Comparison of ENCODE assay signal across 9 cellular contexts in the genomic region with DNA sequence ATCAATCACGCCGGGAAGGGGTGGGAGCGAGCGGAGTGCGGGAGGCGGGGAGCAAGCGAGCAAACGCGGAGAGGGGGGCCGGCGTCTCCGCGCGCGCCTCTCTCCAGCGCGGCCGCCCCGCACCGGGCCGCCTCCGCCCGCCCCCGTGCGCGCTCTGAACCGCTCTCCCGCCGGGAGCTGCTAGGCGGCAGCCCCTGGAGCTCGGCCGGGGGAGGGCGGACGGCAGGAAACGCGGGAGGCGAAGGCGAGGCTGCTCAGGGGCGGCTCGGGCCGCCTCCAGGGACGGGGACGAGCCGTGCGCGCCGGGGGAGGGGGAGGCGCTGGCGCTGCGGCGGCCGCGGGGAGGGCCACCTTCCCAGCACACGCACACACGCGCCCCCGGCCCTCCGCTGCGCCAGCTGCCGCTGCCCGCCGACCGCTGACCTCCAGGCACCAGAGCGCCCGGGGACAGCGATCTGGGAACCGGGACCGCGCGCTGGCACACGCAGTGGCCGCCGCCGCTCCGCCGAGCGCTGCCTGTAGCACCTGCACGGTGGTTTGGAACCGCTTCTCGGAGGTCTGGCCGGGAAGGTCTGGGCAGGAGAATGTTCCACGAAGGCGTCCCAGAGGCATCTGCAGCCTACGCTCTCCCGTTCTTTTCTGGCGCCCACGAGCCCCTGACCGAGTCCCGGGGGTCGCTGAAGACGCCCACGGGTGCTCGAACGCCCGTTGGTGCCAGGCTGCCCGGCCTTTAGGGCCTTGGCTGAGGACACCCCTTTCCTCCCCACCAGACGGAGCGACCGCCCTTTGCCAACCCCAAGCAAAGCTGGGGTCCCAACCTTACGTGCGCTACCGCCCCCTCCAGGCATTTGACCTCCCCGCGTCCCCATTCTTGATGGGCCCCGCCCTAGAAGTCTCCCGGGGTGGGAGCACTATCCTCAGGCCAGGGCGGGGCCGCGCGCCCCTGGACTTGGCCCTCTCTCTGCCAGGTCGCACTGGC. TPM values are rescaled to one million over a fixed set of nuclear protein-coding genes. Genes with fewer than 3 reads are reported as not detected.
DNase-seq lines count a peak whose midpoint lies in the region; ATAC-seq, FAIRE-seq and TF ChIP-seq lines count a peak whose summit lies in the region.
"Had no signal": no experiment of that assay in that cellular context is flagged by ENCODE, and none has a peak within 500 bp of the region (broad histone marks: within the 10 kb centered on the region; RNA-seq: fewer than 3 reads in every experiment).

Gene GABBR2 (minus strand): TSS at position 3 of the 979 bp plus-strand sequence. CDS start 198 bp downstream, outside the sequence.

- no peak within 1 kb of the TSS for H3K27ac ChIP-seq in esophagus muscularis mucosa (replicated peaks in 1 of 4)
- H3K27ac ChIP-seq: tibial nerve had no signal

- peak; percentile 6 for TF ChIP-seq CTCF in D721Med (IDR thresholded peaks at IDR 0.05; ENCODE audit: insufficient read depth, missing control alignments)
- no peak for TF ChIP-seq CTCF in esophagus muscularis mucosa (IDR thresholded peaks at IDR 0.05)

- ATAC-seq in GM21423 (IDR thresholded peaks at IDR 0.05; ENCODE audit: unreplicated experiment) (no peak), HG03108 (IDR thresholded peaks at IDR 0.05; ENCODE audit: unreplicated experiment) (no peak)

- TF ChIP-seq POLR2A in esophagus muscularis mucosa (IDR thresholded peaks at IDR 0.05; ENCODE audit: low read depth) = no peak

- peaks cover 0 to 83% (median 25%) of the 10 kb centered on the region in 4 donors for H3K27me3 ChIP-seq in esophagus muscularis mucosa

- intact Hi-C loops in esophagus muscularis mucosa (cut with DNase I) = loop anchor here (10.0 kb wide), 1 partner anchor 394 kb away; no protein-coding TSS in a partner anchor
- intact Hi-C loops in posterior cingulate gyrus (cut with DNase I) = no loop called here

- no peaks in the 10 kb centered on the region for H3K9me3 ChIP-seq in esophagus muscularis mucosa
- H3K9me3 ChIP-seq: tibial nerve had no signal

- H3K36me3 ChIP-seq in esophagus muscularis mucosa = no peaks in the 10 kb centered on the region
- H3K36me3 ChIP-seq: tibial nerve had no signal

- 6% methylated on average over 29 of the region's 111 CpGs for WGBS in esophagus muscularis mucosa

- no peak for FAIRE-seq in D721Med (lab: Jason Lieb, UNC)

- DNase-seq in D721Med (ENCODE audit: insufficient read length, low spot score) (no peak), NCI-H1092 (lab: John Stamatoyannopoulos, UW) (peak; percentile 18), esophagus muscularis mucosa (ENCODE audit: extremely low spot score) (no peak), posterior cingulate gyrus (peak in 8 of 10 donors; percentile 31 to 92 (median 49)), T-helper 9 cell (no peak), SKM-1 treated with dmso at 0.1 percent for 144 hours (lab: John Stamatoyannopoulos, UW; ENCODE audit: unreplicated experiment) (no peak)

- TF ChIP-seq EP300 in esophagus muscularis mucosa (IDR thresholded peaks at IDR 0.05) = no peak

- H3K4me3 ChIP-seq in esophagus muscularis mucosa = peak within 1 kb of the TSS; percentile 48 to 54 (median 48)

- peaks cover 11 to 29% (median 28%) of the 10 kb centered on the region in 4 donors for H3K4me1 ChIP-seq in esophagus muscularis mucosa

RNA-seq across cellular contexts. Expression of gene GABBR2, which starts in this region (rescaled TPM):
- total RNA-seq in esophagus muscularis mucosa = under 1 TPM in 2 of 4 donors, not detected in 2; 0.17 to 0.26 TPM

Comparison
In these comparisons a context has a peak if more than half of its experiments do, and no peak if none do; other contexts are left out.
1. DNase-seq: peak in NCI-H1092 (single experiment) and posterior cingulate gyrus (8 of 10); none in D721Med (single experiment), esophagus muscularis mucosa (single experiment), T-helper 9 cell (single experiment) and SKM-1 treated with dmso at 0.1 percent for 144 hours (single experiment).